Comparison of ENCODE assay signal across 2 cellular contexts in genomic region chr3:81289676-81290075, GRCh38.
TF ChIP-seq lines count a peak whose summit lies in the region.

No MANE protein-coding gene starts in this region.

TF ChIP-seq in SK-N-SH, 30 proteins besides CTCF, POLR2A, EP300 and RAD21:
- TF ChIP-seq RCOR1 (IDR thresholded peaks at IDR 0.05; ENCODE audit: low read length) (no peak), JUND (IDR thresholded peaks at IDR 0.05) (peak; percentile 16; the same call in 1 of the 2 replicates), TAF1 (IDR thresholded peaks at IDR 0.05; ENCODE audit: borderline replicate concordance, low read depth, low read length) (no peak), MEF2A (IDR thresholded peaks at IDR 0.05; ENCODE audit: borderline replicate concordance, low read depth) (no peak), POLR2AphosphoS5 (IDR thresholded peaks at IDR 0.05; ENCODE audit: low read depth, low read length) (no peak), CHD2 (IDR thresholded peaks at IDR 0.05; ENCODE audit: low read length, partially characterized antibody) (no peak), ELF1 (IDR thresholded peaks at IDR 0.05) (no peak), TCF12 (IDR thresholded peaks at IDR 0.05) (peak; percentile 36), IRF3 (IDR thresholded peaks at IDR 0.05; ENCODE audit: low read depth, low read length) (no peak), NRF1 (IDR thresholded peaks at IDR 0.05; ENCODE audit: low read depth, low read length) (no peak), FOXM1 (IDR thresholded peaks at IDR 0.05; ENCODE audit: low read depth) (no peak), RXRA (IDR thresholded peaks at IDR 0.05; ENCODE audit: borderline replicate concordance, low read depth) (no peak), SIN3A (IDR thresholded peaks at IDR 0.05; ENCODE audit: borderline replicate concordance, low read depth, low read length) (no peak), YY1 (IDR thresholded peaks at IDR 0.05; ENCODE audit: low read depth) (no peak), RFX5 (IDR thresholded peaks at IDR 0.05; ENCODE audit: low read length) (no peak), NFIC (IDR thresholded peaks at IDR 0.05; ENCODE audit: borderline replicate concordance) (peak; percentile 58; the same call in 1 of the 2 replicates), EZH2phosphoT487 (IDR thresholded peaks at IDR 0.05; ENCODE audit: borderline replicate concordance, low read depth) (no peak), FOXJ3 (CRISPR knock-in tag; IDR thresholded peaks at IDR 0.05) (no peak), TEAD4 (IDR thresholded peaks at IDR 0.05; ENCODE audit: borderline replicate concordance, insufficient read depth) (peak; percentile 33; the same call in 1 of the 2 replicates), PBX3 (IDR thresholded peaks at IDR 0.05) (peak; percentile 80)
- TF ChIP-seq, protein P1, sequence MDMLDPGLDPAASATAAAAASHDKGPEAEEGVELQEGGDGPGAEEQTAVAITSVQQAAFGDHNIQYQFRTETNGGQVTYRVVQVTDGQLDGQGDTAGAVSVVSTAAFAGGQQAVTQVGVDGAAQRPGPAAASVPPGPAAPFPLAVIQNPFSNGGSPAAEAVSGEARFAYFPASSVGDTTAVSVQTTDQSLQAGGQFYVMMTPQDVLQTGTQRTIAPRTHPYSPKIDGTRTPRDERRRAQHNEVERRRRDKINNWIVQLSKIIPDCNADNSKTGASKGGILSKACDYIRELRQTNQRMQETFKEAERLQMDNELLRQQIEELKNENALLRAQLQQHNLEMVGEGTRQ (IDR thresholded peaks at IDR 0.05; ENCODE audit: borderline replicate concordance, low read depth, low read length): no peak
- TF ChIP-seq, protein P2, sequence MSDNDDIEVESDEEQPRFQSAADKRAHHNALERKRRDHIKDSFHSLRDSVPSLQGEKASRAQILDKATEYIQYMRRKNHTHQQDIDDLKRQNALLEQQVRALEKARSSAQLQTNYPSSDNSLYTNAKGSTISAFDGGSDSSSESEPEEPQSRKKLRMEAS (IDR thresholded peaks at IDR 0.05; ENCODE audit: low read depth): no peak
TF ChIP-seq in SK-N-SH: peak in this region for 5.

TF ChIP-seq in H1, 55 proteins besides CTCF, POLR2A, EP300 and RAD21:
- TF ChIP-seq CBX5 (IDR thresholded peaks at IDR 0.05; ENCODE audit: low read depth, low read length): no peak
- TF ChIP-seq NANOG (IDR thresholded peaks at IDR 0.05; ENCODE audit: insufficient read depth, low read depth, low read length, poor library complexity, severe bottlenecking): no peak
- TF ChIP-seq BCL11A (IDR thresholded peaks at IDR 0.05; ENCODE audit: low read depth in 2 of 2, low read length in 2 of 2): no peak
- TF ChIP-seq, protein P3, sequence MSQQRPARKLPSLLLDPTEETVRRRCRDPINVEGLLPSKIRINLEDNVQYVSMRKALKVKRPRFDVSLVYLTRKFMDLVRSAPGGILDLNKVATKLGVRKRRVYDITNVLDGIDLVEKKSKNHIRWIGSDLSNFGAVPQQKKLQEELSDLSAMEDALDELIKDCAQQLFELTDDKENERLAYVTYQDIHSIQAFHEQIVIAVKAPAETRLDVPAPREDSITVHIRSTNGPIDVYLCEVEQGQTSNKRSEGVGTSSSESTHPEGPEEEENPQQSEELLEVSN (IDR thresholded peaks at IDR 0.05): no peak
